8 cellular contexts compared by ENCODE assay signal in the genomic region with DNA sequence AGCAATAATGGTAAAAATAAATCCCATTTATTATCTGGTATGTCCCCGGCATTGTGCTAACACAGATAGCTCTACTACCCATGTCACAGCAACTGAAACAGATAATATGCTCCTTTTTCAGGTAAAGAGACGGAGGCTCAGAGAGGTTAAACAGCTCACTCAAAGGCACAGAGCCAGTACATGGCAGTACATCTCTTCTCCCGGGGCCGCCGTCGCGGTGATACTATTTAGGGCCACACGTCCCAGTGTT. TPM values are rescaled to one million over a fixed set of nuclear protein-coding genes. Genes with fewer than 3 reads are reported as not detected.
DNase-seq lines count a peak whose midpoint lies in the region; ATAC-seq and TF ChIP-seq lines count a peak whose summit lies in the region.

No MANE protein-coding gene starts in this region.

- TF ChIP-seq CTCF in GM12875 (IDR thresholded peaks at IDR 0.05; ENCODE audit: borderline replicate concordance, insufficient read depth, low read depth, low read length) (no peak), cardiac fibroblast (IDR thresholded peaks at IDR 0.05; ENCODE audit: low read depth, low read length) (no peak)

- peak overlapping the region; percentile 67 to 97 (median 95) for H3K27ac Mint-ChIP-seq in naive thymus-derived CD8-positive, alpha-beta T cell

- peaks cover 25 to 66% (median 58%) of the 10 kb centered on the region in 4 donors for H3K4me1 Mint-ChIP-seq in naive thymus-derived CD8-positive, alpha-beta T cell

- H3K9me3 Mint-ChIP-seq in naive thymus-derived CD8-positive, alpha-beta T cell, result peaks cover 0 to 2% (median 0%) of the 10 kb centered on the region in 9 donors

- H3K27me3 Mint-ChIP-seq in naive thymus-derived CD8-positive, alpha-beta T cell, result peaks cover 0 to 1% (median 0%) of the 10 kb centered on the region in 5 donors

- peaks cover 0 to 24% (median 10%) of the 10 kb centered on the region in 3 donors for H3K36me3 Mint-ChIP-seq in naive thymus-derived CD8-positive, alpha-beta T cell

- POLR2A ChIA-PET in naive thymus-derived CD8-positive, alpha-beta T cell (lab: Charles Lee), result interaction anchor here (0.9 to 2.6 kb wide), 6 partner anchors 9 to 94 kb away, joined by 3 to 46 read pairs (median 6); no protein-coding TSS in a partner anchor

- H3K4me3 Mint-ChIP-seq in naive thymus-derived CD8-positive, alpha-beta T cell, result peak overlapping the region; percentile 92 to 98 (median 97)

- DNase-seq in cardiac fibroblast (ENCODE audit: low read depth in 2 of 2) (no peak), NCI-H69 (lab: John Stamatoyannopoulos, UW) (no peak), COR-L47 (lab: John Stamatoyannopoulos, UW) (no peak)
- DNase-seq in naive thymus-derived CD8-positive, alpha-beta T cell, result no peak
- no peak for DNase-seq in stimulated activated CD4-positive, alpha-beta T cell treated with anti-CD3 and anti-CD28 coated beads, Interleukin-2, amount 100 ng/mL, for 24 hours

- H3K4me3 ChIP-seq in GM12875 (ENCODE audit: low read depth, low read length) (peak overlapping the region; percentile 77), cardiac fibroblast (replicated peaks in 1 of 2; ENCODE audit: low read depth in 2 of 2, low read length in 2 of 2) (peak overlapping the region; percentile 59 to 86)

- ATAC-seq in HG03354 (IDR thresholded peaks at IDR 0.05; ENCODE audit: poor library complexity, severe bottlenecking, unreplicated experiment) (peak; percentile 24), GM18520 (IDR thresholded peaks at IDR 0.05; ENCODE audit: unreplicated experiment) (no peak)
- ATAC-seq in naive thymus-derived CD8-positive, alpha-beta T cell, result peak in 1 of 2 donors; percentile 37

RNA-seq across cellular contexts. Expression of gene PDK1, which starts 0.7 kb away (rescaled TPM):
- total RNA-seq in naive thymus-derived CD8-positive, alpha-beta T cell, result 10 to 100 TPM; 64.9 to 72.6 TPM
- polyA plus RNA-seq in naive thymus-derived CD8-positive, alpha-beta T cell, result 10 to 100 TPM; 37.1 to 64.4 (median 63.7) TPM
